8 cellular contexts compared by ENCODE assay signal in the genomic region with DNA sequence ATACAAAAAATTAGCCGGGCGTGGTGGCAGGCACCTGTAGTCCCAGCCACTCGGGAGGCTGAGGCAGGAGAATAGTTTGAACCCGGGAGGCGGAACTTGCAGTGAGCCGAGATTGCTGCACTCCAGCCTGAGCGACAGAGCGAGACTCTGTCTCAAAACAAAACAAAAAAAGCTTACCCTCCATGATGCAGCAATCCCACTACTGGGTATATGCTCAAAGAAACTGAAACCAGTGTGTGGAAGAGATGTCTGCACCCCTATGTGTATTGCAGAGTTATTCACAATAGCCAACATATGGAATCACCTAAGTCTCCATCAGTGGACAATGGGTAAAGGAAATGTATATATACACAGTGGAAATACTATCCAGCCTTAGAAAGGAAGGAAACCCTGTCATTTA. TPM values are rescaled to one million over a fixed set of nuclear protein-coding genes. Genes with fewer than 3 reads are reported as not detected.
"Had no signal": no experiment of that assay in that cellular context is flagged by ENCODE, and none has a peak within 500 bp of the region (broad histone marks: within the 10 kb centered on the region; RNA-seq: fewer than 3 reads in every experiment).

No MANE protein-coding gene starts in this region.

- DNase-seq: GDM1, GF-D8 had no signal

- FAIRE-seq: G401.6, GM12891, GM12892, GM18507, GM19239 had no signal

RNA-seq across cellular contexts. Expression of a gene that starts 31.0 kb away (rescaled TPM):
- total RNA-seq: G401 had no signal

RNA-seq across cellular contexts. Expression of a gene that starts 56.7 kb away (rescaled TPM):
- total RNA-seq: G401 had no signal
